In the genomic region with DNA sequence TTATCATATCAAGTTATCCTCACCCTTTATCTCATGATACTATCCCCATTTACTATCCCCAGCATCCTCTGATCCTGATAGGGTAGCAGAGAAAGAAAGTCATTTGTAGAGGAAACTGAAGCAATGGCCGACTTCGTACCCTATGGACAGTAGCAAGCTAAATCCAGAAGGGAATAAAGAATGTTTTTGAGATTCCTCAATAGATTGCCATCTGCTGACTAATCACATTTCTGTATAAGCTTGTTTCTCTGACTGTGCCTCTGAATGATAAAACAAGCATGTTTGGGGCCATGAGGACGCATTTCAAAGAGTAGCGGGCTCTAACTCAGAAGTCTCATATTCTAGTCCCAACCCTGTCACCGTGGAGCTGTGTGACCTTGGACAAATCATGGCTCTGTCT, we compare ENCODE assay signal across 19 cellular contexts. TPM values are rescaled to one million over a fixed set of nuclear protein-coding genes. Genes with fewer than 3 reads are reported as not detected.
"Had no signal": no experiment of that assay in that cellular context is flagged by ENCODE, and none has a peak within 500 bp of the region (broad histone marks: within the 10 kb centered on the region; RNA-seq: fewer than 3 reads in every experiment).

No MANE protein-coding gene starts in this region.

- H3K4me3 ChIP-seq: adrenal gland, ovary, smooth muscle cell, suprapubic skin, transverse colon, vagina had no signal

- ATAC-seq: activated T-cell treated with anti-CD3 and anti-CD28 coated beads, Interleukin-2, amount 50 U/mL, for 72 hours; esophagus mucosa; natural killer cell; sciatic nerve; stimulated activated naive CD8-positive, alpha-beta T cell treated with anti-CD3 and anti-CD28 coated beads, Interleukin-15, amount 100 ng/mL, for 72 hours had no signal

- H3K27me3 ChIP-seq: adrenal gland, ovary, suprapubic skin, transverse colon, vagina had no signal

- H3K27ac ChIP-seq: adrenal gland, ovary, suprapubic skin, transverse colon, vagina, WERI-Rb-1 had no signal

- H3K9me3 ChIP-seq: adrenal gland, ovary, transverse colon, vagina had no signal

- H3K36me3 ChIP-seq: adrenal gland, ovary, suprapubic skin, transverse colon, vagina, WERI-Rb-1 had no signal

- DNase-seq: activated CD4-positive, alpha-beta T cell treated with anti-CD3 and anti-CD28 coated beads for 1 hour; activated CD8-positive, alpha-beta memory T cell treated with anti-CD3 and anti-CD28 coated beads for 24 hours; activated gamma-delta T cell; activated T-cell treated with anti-CD3 and anti-CD28 coated beads, Interleukin-2, amount 50 U/mL, for 72 hours; adrenal gland; effector CD4-positive, alpha-beta T cell; immature natural killer cell; natural killer cell; ovary; stimulated activated CD4-positive, alpha-beta T cell treated with anti-CD3 and anti-CD28 coated beads, Interleukin-4, amount 100 ng/mL, for 1 hour; stimulated activated naive CD8-positive, alpha-beta T cell treated with anti-CD3 and anti-CD28 coated beads, Interleukin-15, amount 100 ng/mL, for 72 hours; transverse colon; WERI-Rb-1 had no signal

- H3K4me1 ChIP-seq: adrenal gland, suprapubic skin, transverse colon, vagina had no signal

RNA-seq across cellular contexts. Expression of a gene that starts 49.9 kb away (rescaled TPM):
- total RNA-seq: cerebellum had no signal
